Comparison of ENCODE assay signal across 17 cellular contexts in genomic region chr16:83648347-83648746, GRCh38.
"Had no signal": no experiment of that assay in that cellular context is flagged by ENCODE, and none has a peak within 500 bp of the region (broad histone marks: within the 10 kb centered on the region; RNA-seq: fewer than 3 reads in every experiment).

No MANE protein-coding gene starts in this region.

- H3K4me3 ChIP-seq: esophagus squamous epithelium, gastroesophageal sphincter, ovary, smooth muscle cell, suprapubic skin, thyroid gland had no signal

- H3K27ac ChIP-seq: esophagus squamous epithelium, gastroesophageal sphincter, ovary, suprapubic skin, thyroid gland had no signal

- H3K4me1 ChIP-seq: esophagus squamous epithelium, gastroesophageal sphincter, suprapubic skin, thyroid gland had no signal

- H3K4me2 ChIP-seq: smooth muscle cell had no signal

- DNase-seq: esophagus squamous epithelium; foreskin fibroblast; islet precursor cell; mammary epithelial cell; naive thymus-derived CD8-positive, alpha-beta T cell; nucleus accumbens; ovary; right cardiac atrium; stimulated activated CD4-positive, alpha-beta T cell treated with anti-CD3 and anti-CD28 coated beads, Interleukin-4, amount 100 ng/mL, for 1 hour; stimulated activated CD8-positive, alpha-beta memory T cell treated with anti-CD3 and anti-CD28 coated beads, Interleukin-4, amount 100 ng/mL, for 48 hours; stimulated activated naive CD8-positive, alpha-beta T cell treated with anti-CD3 and anti-CD28 coated beads, Interleukin-15, Interleukin-2, amounts not matched to agents 100 U/mL and 50 U/mL, for 24 hours; thyroid gland had no signal

- H3K36me3 ChIP-seq: esophagus squamous epithelium, gastroesophageal sphincter, ovary, suprapubic skin, thyroid gland had no signal

- H3K27me3 ChIP-seq: esophagus squamous epithelium, gastroesophageal sphincter, ovary, suprapubic skin, thyroid gland had no signal

- FAIRE-seq: colon, urothelium cell line had no signal

- H3K9me3 ChIP-seq: esophagus squamous epithelium, gastroesophageal sphincter, ovary, suprapubic skin, thyroid gland had no signal
